In the genomic region with DNA sequence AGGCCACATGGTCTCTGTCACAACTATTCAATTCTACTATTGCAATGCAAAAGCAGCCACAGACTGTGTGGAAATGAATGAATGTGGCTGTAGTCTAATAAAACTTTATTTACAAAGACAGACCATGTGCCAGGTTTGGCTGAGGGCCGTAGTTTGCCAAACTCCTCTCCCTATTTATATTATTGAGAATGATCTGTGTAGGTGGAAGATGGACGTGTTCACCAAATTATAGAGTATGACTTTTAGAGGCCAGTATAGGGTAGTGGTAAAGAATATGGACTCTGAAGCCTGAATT, we compare ENCODE assay signal across 4 cellular contexts.
TF ChIP-seq lines count a peak whose summit lies in the region.

No MANE protein-coding gene starts in this region.

TF ChIP-seq in HepG2, 621 proteins besides CTCF, POLR2A, EP300 and RAD21 (continues in another document):
- TF ChIP-seq NKX3-1 (CRISPR knock-in tag; IDR thresholded peaks at IDR 0.05) (no peak), MTA3 (CRISPR knock-in tag; IDR thresholded peaks at IDR 0.05) (no peak)

TF ChIP-seq in GM12878, 131 proteins besides CTCF, POLR2A, EP300 and RAD21:
- TF ChIP-seq SP1 (IDR thresholded peaks at IDR 0.05; ENCODE audit: low read depth, low read length) (no peak), RAD51 (IDR thresholded peaks at IDR 0.05) (no peak), NRF1 (conservative IDR thresholded peaks at IDR 0.05; ENCODE audit: low read depth, low read length) (no peak)
- TF ChIP-seq, protein P1, sequence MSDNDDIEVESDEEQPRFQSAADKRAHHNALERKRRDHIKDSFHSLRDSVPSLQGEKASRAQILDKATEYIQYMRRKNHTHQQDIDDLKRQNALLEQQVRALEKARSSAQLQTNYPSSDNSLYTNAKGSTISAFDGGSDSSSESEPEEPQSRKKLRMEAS (IDR thresholded peaks at IDR 0.05; ENCODE audit: low read depth, low read length): no peak
- TF ChIP-seq, protein P2, sequence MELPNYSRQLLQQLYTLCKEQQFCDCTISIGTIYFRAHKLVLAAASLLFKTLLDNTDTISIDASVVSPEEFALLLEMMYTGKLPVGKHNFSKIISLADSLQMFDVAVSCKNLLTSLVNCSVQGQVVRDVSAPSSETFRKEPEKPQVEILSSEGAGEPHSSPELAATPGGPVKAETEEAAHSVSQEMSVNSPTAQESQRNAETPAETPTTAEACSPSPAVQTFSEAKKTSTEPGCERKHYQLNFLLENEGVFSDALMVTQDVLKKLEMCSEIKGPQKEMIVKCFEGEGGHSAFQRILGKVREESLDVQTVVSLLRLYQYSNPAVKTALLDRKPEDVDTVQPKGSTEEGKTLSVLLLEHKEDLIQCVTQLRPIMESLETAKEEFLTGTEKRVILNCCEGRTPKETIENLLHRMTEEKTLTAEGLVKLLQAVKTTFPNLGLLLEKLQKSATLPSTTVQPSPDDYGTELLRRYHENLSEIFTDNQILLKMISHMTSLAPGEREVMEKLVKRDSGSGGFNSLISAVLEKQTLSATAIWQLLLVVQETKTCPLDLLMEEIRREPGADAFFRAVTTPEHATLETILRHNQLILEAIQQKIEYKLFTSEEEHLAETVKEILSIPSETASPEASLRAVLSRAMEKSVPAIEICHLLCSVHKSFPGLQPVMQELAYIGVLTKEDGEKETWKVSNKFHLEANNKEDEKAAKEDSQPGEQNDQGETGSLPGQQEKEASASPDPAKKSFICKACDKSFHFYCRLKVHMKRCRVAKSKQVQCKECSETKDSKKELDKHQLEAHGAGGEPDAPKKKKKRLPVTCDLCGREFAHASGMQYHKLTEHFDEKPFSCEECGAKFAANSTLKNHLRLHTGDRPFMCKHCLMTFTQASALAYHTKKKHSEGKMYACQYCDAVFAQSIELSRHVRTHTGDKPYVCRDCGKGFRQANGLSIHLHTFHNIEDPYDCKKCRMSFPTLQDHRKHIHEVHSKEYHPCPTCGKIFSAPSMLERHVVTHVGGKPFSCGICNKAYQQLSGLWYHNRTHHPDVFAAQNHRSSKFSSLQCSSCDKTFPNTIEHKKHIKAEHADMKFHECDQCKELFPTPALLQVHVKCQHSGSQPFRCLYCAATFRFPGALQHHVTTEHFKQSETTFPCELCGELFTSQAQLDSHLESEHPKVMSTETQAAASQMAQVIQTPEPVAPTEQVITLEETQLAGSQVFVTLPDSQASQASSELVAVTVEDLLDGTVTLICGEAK (IDR thresholded peaks at IDR 0.05; ENCODE audit: borderline replicate concordance): peak; percentile 48; the same call in 1 of the 2 replicates
- TF ChIP-seq, protein P3, sequence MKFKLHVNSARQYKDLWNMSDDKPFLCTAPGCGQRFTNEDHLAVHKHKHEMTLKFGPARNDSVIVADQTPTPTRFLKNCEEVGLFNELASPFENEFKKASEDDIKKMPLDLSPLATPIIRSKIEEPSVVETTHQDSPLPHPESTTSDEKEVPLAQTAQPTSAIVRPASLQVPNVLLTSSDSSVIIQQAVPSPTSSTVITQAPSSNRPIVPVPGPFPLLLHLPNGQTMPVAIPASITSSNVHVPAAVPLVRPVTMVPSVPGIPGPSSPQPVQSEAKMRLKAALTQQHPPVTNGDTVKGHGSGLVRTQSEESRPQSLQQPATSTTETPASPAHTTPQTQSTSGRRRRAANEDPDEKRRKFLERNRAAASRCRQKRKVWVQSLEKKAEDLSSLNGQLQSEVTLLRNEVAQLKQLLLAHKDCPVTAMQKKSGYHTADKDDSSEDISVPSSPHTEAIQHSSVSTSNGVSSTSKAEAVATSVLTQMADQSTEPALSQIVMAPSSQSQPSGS (IDR thresholded peaks at IDR 0.05; ENCODE audit: low read length): no peak
- TF ChIP-seq, protein P4, sequence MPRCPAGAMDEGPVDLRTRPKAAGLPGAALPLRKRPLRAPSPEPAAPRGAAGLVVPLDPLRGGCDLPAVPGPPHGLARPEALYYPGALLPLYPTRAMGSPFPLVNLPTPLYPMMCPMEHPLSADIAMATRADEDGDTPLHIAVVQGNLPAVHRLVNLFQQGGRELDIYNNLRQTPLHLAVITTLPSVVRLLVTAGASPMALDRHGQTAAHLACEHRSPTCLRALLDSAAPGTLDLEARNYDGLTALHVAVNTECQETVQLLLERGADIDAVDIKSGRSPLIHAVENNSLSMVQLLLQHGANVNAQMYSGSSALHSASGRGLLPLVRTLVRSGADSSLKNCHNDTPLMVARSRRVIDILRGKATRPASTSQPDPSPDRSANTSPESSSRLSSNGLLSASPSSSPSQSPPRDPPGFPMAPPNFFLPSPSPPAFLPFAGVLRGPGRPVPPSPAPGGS (IDR thresholded peaks at IDR 0.05; ENCODE audit: borderline replicate concordance, insufficient read depth, low read depth, low read length, poor library complexity, severe bottlenecking): no peak

TF ChIP-seq in K562, 482 proteins besides CTCF, POLR2A, EP300 and RAD21 (continues in another document):
- TF ChIP-seq PHF8 (IDR thresholded peaks at IDR 0.05; ENCODE audit: borderline replicate concordance, low read length) (no peak), ZZZ3 (IDR thresholded peaks at IDR 0.05) (no peak), ERF (CRISPR knock-in tag; IDR thresholded peaks at IDR 0.05) (no peak), KHSRP (IDR thresholded peaks at IDR 0.05) (no peak), CREM (IDR thresholded peaks at IDR 0.05; ENCODE audit: low read depth) (no peak), FOXM1 (IDR thresholded peaks at IDR 0.05; ENCODE audit: low read depth) (no peak), FOXM1 (CRISPR knock-in tag; IDR thresholded peaks at IDR 0.05; ENCODE audit: low read depth) (no peak), NFATC3 (IDR thresholded peaks at IDR 0.05) (no peak), SLC30A9 (CRISPR knock-in tag; IDR thresholded peaks at IDR 0.05) (no peak), PHB2 (IDR thresholded peaks at IDR 0.05; ENCODE audit: low read depth) (no peak), ILF3 (IDR thresholded peaks at IDR 0.05; ENCODE audit: borderline replicate concordance) (no peak)
- TF ChIP-seq, protein P2 (IDR thresholded peaks at IDR 0.05): peak; percentile 98
- TF ChIP-seq, protein P2 (CRISPR knock-in tag; IDR thresholded peaks at IDR 0.05): peak; percentile 95

TF ChIP-seq in GM23338, 12 proteins besides CTCF, POLR2A, EP300 and RAD21 (continues in another document):
- TF ChIP-seq STAT1 (IDR thresholded peaks at IDR 0.05; ENCODE audit: unreplicated experiment) (no peak), ZNF114 (CRISPR knock-in tag; IDR thresholded peaks at IDR 0.05) (no peak), EZH2 (IDR thresholded peaks at IDR 0.05; ENCODE audit: low read depth, unreplicated experiment) (no peak)
- TF ChIP-seq, protein P5, sequence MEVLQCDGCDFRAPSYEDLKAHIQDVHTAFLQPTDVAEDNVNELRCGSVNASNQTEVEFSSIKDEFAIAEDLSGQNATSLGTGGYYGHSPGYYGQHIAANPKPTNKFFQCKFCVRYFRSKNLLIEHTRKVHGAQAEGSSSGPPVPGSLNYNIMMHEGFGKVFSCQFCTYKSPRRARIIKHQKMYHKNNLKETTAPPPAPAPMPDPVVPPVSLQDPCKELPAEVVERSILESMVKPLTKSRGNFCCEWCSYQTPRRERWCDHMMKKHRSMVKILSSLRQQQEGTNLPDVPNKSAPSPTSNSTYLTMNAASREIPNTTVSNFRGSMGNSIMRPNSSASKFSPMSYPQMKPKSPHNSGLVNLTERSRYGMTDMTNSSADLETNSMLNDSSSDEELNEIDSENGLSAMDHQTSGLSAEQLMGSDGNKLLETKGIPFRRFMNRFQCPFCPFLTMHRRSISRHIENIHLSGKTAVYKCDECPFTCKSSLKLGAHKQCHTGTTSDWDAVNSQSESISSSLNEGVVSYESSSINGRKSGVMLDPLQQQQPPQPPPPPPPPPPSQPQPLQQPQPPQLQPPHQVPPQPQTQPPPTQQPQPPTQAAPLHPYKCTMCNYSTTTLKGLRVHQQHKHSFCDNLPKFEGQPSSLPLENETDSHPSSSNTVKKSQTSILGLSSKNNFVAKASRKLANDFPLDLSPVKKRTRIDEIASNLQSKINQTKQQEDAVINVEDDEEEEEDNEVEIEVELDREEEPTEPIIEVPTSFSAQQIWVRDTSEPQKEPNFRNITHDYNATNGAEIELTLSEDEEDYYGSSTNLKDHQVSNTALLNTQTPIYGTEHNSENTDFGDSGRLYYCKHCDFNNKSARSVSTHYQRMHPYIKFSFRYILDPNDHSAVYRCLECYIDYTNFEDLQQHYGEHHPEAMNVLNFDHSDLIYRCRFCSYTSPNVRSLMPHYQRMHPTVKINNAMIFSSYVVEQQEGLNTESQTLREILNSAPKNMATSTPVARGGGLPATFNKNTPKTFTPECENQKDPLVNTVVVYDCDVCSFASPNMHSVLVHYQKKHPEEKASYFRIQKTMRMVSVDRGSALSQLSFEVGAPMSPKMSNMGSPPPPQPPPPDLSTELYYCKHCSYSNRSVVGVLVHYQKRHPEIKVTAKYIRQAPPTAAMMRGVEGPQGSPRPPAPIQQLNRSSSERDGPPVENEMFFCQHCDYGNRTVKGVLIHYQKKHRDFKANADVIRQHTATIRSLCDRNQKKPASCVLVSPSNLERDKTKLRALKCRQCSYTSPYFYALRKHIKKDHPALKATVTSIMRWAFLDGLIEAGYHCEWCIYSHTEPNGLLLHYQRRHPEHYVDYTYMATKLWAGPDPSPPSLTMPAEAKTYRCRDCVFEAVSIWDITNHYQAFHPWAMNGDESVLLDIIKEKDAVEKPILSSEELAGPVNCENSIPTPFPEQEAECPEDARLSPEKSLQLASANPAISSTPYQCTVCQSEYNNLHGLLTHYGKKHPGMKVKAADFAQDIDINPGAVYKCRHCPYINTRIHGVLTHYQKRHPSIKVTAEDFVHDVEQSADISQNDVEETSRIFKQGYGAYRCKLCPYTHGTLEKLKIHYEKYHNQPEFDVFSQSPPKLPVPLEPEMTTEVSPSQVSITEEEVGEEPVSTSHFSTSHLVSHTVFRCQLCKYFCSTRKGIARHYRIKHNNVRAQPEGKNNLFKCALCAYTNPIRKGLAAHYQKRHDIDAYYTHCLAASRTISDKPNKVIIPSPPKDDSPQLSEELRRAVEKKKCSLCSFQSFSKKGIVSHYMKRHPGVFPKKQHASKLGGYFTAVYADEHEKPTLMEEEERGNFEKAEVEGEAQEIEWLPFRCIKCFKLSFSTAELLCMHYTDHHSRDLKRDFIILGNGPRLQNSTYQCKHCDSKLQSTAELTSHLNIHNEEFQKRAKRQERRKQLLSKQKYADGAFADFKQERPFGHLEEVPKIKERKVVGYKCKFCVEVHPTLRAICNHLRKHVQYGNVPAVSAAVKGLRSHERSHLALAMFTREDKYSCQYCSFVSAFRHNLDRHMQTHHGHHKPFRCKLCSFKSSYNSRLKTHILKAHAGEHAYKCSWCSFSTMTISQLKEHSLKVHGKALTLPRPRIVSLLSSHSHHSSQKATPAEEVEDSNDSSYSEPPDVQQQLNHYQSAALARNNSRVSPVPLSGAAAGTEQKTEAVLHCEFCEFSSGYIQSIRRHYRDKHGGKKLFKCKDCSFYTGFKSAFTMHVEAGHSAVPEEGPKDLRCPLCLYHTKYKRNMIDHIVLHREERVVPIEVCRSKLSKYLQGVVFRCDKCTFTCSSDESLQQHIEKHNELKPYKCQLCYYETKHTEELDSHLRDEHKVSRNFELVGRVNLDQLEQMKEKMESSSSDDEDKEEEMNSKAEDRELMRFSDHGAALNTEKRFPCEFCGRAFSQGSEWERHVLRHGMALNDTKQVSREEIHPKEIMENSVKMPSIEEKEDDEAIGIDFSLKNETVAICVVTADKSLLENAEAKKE (CRISPR knock-in tag; IDR thresholded peaks at IDR 0.05): no peak
